ENCODE assay signal across 2 cellular contexts in the genomic region with DNA sequence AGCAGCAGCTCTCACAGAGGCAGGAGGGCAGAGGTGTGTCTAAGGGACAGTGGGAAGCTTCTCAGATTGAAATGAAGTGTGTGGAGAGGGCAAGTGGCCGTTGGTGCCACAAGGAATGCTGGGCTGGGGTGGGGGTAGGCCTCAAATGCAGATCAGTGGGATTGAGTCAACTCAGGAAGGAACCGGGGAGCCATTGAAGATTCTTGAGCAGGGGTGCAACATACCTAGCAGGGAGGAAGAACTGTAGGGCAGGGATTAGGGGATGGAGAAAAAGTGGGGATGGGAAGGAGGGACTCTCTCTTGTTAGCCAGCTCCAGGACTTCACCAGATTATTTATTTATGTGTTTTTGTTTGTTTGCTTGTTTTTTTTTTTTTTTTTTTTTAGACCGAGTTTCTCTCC.
TF ChIP-seq lines count a peak whose summit lies in the region.

No MANE protein-coding gene starts in this region.

TF ChIP-seq in liver, 16 proteins besides CTCF, POLR2A, EP300 and RAD21:
- TF ChIP-seq FOXA1 (IDR thresholded peaks at IDR 0.05) (no peak), RXRA (IDR thresholded peaks at IDR 0.05) (no peak), TAF1 (conservative IDR thresholded peaks at IDR 0.05) (no peak), HNF4A (conservative IDR thresholded peaks at IDR 0.05) (no peak), GABPA (IDR thresholded peaks at IDR 0.05 in 1 of 2, conservative IDR thresholded peaks at IDR 0.05 in 1 of 2) (no peak), JUND (IDR thresholded peaks at IDR 0.05) (no peak), EGR1 (IDR thresholded peaks at IDR 0.05; ENCODE audit: low read depth in 2 of 2) (no peak), NR2F2 (IDR thresholded peaks at IDR 0.05) (no peak), FOXA2 (IDR thresholded peaks at IDR 0.05) (no peak), SP1 (IDR thresholded peaks at IDR 0.05) (no peak), HNF4G (IDR thresholded peaks at IDR 0.05) (no peak)
- TF ChIP-seq, protein P1, sequence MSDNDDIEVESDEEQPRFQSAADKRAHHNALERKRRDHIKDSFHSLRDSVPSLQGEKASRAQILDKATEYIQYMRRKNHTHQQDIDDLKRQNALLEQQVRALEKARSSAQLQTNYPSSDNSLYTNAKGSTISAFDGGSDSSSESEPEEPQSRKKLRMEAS (IDR thresholded peaks at IDR 0.05), result no peak
- TF ChIP-seq, protein P2, sequence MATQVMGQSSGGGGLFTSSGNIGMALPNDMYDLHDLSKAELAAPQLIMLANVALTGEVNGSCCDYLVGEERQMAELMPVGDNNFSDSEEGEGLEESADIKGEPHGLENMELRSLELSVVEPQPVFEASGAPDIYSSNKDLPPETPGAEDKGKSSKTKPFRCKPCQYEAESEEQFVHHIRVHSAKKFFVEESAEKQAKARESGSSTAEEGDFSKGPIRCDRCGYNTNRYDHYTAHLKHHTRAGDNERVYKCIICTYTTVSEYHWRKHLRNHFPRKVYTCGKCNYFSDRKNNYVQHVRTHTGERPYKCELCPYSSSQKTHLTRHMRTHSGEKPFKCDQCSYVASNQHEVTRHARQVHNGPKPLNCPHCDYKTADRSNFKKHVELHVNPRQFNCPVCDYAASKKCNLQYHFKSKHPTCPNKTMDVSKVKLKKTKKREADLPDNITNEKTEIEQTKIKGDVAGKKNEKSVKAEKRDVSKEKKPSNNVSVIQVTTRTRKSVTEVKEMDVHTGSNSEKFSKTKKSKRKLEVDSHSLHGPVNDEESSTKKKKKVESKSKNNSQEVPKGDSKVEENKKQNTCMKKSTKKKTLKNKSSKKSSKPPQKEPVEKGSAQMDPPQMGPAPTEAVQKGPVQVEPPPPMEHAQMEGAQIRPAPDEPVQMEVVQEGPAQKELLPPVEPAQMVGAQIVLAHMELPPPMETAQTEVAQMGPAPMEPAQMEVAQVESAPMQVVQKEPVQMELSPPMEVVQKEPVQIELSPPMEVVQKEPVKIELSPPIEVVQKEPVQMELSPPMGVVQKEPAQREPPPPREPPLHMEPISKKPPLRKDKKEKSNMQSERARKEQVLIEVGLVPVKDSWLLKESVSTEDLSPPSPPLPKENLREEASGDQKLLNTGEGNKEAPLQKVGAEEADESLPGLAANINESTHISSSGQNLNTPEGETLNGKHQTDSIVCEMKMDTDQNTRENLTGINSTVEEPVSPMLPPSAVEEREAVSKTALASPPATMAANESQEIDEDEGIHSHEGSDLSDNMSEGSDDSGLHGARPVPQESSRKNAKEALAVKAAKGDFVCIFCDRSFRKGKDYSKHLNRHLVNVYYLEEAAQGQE (IDR thresholded peaks at IDR 0.05), result no peak
- TF ChIP-seq, protein P3, sequence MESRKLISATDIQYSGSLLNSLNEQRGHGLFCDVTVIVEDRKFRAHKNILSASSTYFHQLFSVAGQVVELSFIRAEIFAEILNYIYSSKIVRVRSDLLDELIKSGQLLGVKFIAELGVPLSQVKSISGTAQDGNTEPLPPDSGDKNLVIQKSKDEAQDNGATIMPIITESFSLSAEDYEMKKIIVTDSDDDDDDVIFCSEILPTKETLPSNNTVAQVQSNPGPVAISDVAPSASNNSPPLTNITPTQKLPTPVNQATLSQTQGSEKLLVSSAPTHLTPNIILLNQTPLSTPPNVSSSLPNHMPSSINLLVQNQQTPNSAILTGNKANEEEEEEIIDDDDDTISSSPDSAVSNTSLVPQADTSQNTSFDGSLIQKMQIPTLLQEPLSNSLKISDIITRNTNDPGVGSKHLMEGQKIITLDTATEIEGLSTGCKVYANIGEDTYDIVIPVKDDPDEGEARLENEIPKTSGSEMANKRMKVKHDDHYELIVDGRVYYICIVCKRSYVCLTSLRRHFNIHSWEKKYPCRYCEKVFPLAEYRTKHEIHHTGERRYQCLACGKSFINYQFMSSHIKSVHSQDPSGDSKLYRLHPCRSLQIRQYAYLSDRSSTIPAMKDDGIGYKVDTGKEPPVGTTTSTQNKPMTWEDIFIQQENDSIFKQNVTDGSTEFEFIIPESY (IDR thresholded peaks at IDR 0.05), result no peak

TF ChIP-seq in HepG2, 621 proteins besides CTCF, POLR2A, EP300 and RAD21:
- TF ChIP-seq SSRP1 (CRISPR knock-in tag; IDR thresholded peaks at IDR 0.05) (no peak), LCORL (IDR thresholded peaks at IDR 0.05) (no peak), LCORL (CRISPR knock-in tag; IDR thresholded peaks at IDR 0.05) (no peak), ZNF17 (CRISPR knock-in tag; IDR thresholded peaks at IDR 0.05) (no peak), ZNF776 (CRISPR knock-in tag; IDR thresholded peaks at IDR 0.05) (no peak), ZNF180 (CRISPR knock-in tag; IDR thresholded peaks at IDR 0.05; ENCODE audit: borderline replicate concordance, low read depth) (no peak), EEA1 (CRISPR knock-in tag; IDR thresholded peaks at IDR 0.05; ENCODE audit: borderline replicate concordance) (no peak), MEF2D (CRISPR knock-in tag; IDR thresholded peaks at IDR 0.05) (no peak), CBX2 (IDR thresholded peaks at IDR 0.05; ENCODE audit: low read depth, low read length) (no peak), CBX2 (CRISPR knock-in tag; IDR thresholded peaks at IDR 0.05; ENCODE audit: low read depth) (no peak), KDM1A (CRISPR knock-in tag; IDR thresholded peaks at IDR 0.05) (no peak), ZNF264 (CRISPR knock-in tag; IDR thresholded peaks at IDR 0.05) (no peak), TBL1XR1 (IDR thresholded peaks at IDR 0.05; ENCODE audit: borderline replicate concordance, low read length, partially characterized antibody) (no peak), GATAD1 (CRISPR knock-in tag; IDR thresholded peaks at IDR 0.05) (no peak)
- TF ChIP-seq, protein P4, sequence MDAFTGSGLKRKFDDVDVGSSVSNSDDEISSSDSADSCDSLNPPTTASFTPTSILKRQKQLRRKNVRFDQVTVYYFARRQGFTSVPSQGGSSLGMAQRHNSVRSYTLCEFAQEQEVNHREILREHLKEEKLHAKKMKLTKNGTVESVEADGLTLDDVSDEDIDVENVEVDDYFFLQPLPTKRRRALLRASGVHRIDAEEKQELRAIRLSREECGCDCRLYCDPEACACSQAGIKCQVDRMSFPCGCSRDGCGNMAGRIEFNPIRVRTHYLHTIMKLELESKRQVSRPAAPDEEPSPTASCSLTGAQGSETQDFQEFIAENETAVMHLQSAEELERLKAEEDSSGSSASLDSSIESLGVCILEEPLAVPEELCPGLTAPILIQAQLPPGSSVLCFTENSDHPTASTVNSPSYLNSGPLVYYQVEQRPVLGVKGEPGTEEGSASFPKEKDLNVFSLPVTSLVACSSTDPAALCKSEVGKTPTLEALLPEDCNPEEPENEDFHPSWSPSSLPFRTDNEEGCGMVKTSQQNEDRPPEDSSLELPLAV (CRISPR knock-in tag; conservative IDR thresholded peaks at IDR 0.05; ENCODE audit: low read depth), result no peak
- TF ChIP-seq, protein P5, sequence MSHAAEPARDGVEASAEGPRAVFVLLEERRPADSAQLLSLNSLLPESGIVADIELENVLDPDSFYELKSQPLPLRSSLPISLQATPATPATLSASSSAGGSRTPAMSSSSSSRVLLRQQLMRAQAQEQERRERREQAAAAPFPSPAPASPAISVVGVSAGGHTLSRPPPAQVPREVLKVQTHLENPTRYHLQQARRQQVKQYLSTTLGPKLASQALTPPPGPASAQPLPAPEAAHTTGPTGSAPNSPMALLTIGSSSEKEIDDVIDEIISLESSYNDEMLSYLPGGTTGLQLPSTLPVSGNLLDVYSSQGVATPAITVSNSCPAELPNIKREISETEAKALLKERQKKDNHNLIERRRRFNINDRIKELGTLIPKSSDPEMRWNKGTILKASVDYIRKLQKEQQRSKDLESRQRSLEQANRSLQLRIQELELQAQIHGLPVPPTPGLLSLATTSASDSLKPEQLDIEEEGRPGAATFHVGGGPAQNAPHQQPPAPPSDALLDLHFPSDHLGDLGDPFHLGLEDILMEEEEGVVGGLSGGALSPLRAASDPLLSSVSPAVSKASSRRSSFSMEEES (CRISPR knock-in tag; IDR thresholded peaks at IDR 0.05), result no peak
